Comparison of ENCODE assay signal across 9 cellular contexts in genomic region chr11:83054904-83055380, GRCh38. TPM values are rescaled to one million over a fixed set of nuclear protein-coding genes. Genes with fewer than 3 reads are reported as not detected.
DNase-seq lines count a peak whose midpoint lies in the region; ATAC-seq and TF ChIP-seq lines count a peak whose summit lies in the region.
"Had no signal": no experiment of that assay in that cellular context is flagged by ENCODE, and none has a peak within 500 bp of the region (broad histone marks: within the 10 kb centered on the region; RNA-seq: fewer than 3 reads in every experiment).

No MANE protein-coding gene starts in this region.

- no peaks in the 10 kb centered on the region for H3K9me3 Mint-ChIP-seq in activated naive CD8-positive, alpha-beta T cell (ENCODE audit: low read depth)
- peaks cover 9% of the 10 kb centered on the region for H3K9me3 Mint-ChIP-seq in activated naive CD8-positive, alpha-beta T cell treated with anti-CD3 and anti-CD28 coated beads for 36 hours

- DNase-seq in activated naive CD8-positive, alpha-beta T cell treated with anti-CD3 and anti-CD28 coated beads for 36 hours = no peak
- DNase-seq in RWPE2 (ENCODE audit: low spot score) (no peak), upper lobe of right lung (no peak), globus pallidus (ENCODE audit: low spot score) (no peak), OCI-M2 (lab: John Stamatoyannopoulos, UW; ENCODE audit: unreplicated experiment) (no peak), iPS-NIHi11 (ENCODE audit: low spot score) (no peak)
- DNase-seq: NCI-H526 had no signal

- H3K4me3 Mint-ChIP-seq in activated naive CD8-positive, alpha-beta T cell = peak overlapping the region; percentile 8
- no peak overlapping the region for H3K4me3 Mint-ChIP-seq in activated naive CD8-positive, alpha-beta T cell treated with anti-CD3 and anti-CD28 coated beads for 36 hours

- H3K4me1 Mint-ChIP-seq in activated naive CD8-positive, alpha-beta T cell (ENCODE audit: low read depth) = peaks cover 57% of the 10 kb centered on the region
- H3K4me1 Mint-ChIP-seq in activated naive CD8-positive, alpha-beta T cell treated with anti-CD3 and anti-CD28 coated beads for 36 hours = peaks cover 58% of the 10 kb centered on the region

- TF ChIP-seq CTCF in RWPE2 (IDR thresholded peaks at IDR 0.05; ENCODE audit: poor library complexity, severe bottlenecking) (no peak), upper lobe of right lung (IDR thresholded peaks at IDR 0.05) (no peak)

- H3K27ac ChIP-seq in RWPE2 (ENCODE audit: poor library complexity, severe bottlenecking) (no peak overlapping the region), upper lobe of right lung (no peak overlapping the region)

- peaks cover 28% of the 10 kb centered on the region for H3K36me3 Mint-ChIP-seq in activated naive CD8-positive, alpha-beta T cell
- peaks cover 50% of the 10 kb centered on the region for H3K36me3 Mint-ChIP-seq in activated naive CD8-positive, alpha-beta T cell treated with anti-CD3 and anti-CD28 coated beads for 36 hours

- H3K27me3 Mint-ChIP-seq in activated naive CD8-positive, alpha-beta T cell = no peaks in the 10 kb centered on the region
- no peaks in the 10 kb centered on the region for H3K27me3 Mint-ChIP-seq in activated naive CD8-positive, alpha-beta T cell treated with anti-CD3 and anti-CD28 coated beads for 36 hours

- H3K4me3 ChIP-seq in RWPE2 (ENCODE audit: severe bottlenecking) (no peak overlapping the region), upper lobe of right lung (no peak overlapping the region)

- no peak overlapping the region for H3K27ac Mint-ChIP-seq in activated naive CD8-positive, alpha-beta T cell
- no peak overlapping the region for H3K27ac Mint-ChIP-seq in activated naive CD8-positive, alpha-beta T cell treated with anti-CD3 and anti-CD28 coated beads for 36 hours

- no peaks in the 10 kb centered on the region for H3K9me3 ChIP-seq in RWPE2 (ENCODE audit: severe bottlenecking)
- no peaks in the 10 kb centered on the region for H3K9me3 ChIP-seq in upper lobe of right lung

- intact Hi-C loops in upper lobe of right lung (cut with DNase I) = no loop called here

- H3K36me3 ChIP-seq in RWPE2 (ENCODE audit: low read depth) = no peaks in the 10 kb centered on the region
- H3K36me3 ChIP-seq in upper lobe of right lung = no peaks in the 10 kb centered on the region

- H3K27me3 ChIP-seq in RWPE2 (ENCODE audit: insufficient read depth, poor library complexity, severe bottlenecking) (no peaks in the 10 kb centered on the region), upper lobe of right lung (no peaks in the 10 kb centered on the region)

- ATAC-seq in HG03442 (IDR thresholded peaks at IDR 0.05; ENCODE audit: unreplicated experiment) (peak; percentile 50), RWPE2 (ENCODE audit: low read depth) (peak; percentile 63), upper lobe of right lung (peak; percentile 71)

- peaks cover 32% of the 10 kb centered on the region for H3K4me1 ChIP-seq in RWPE2 (ENCODE audit: insufficient read depth, poor library complexity, severe bottlenecking)
- peaks cover 15% of the 10 kb centered on the region for H3K4me1 ChIP-seq in upper lobe of right lung

RNA-seq across cellular contexts. Expression of gene RAB30, which starts 16.8 kb away (rescaled TPM):
- 10 to 100 TPM; 23.1 to 23.4 TPM for total RNA-seq in activated naive CD8-positive, alpha-beta T cell treated with anti-CD3 and anti-CD28 coated beads for 36 hours
- 12.5 TPM for total RNA-seq in upper lobe of right lung
